ENCODE assay signal across 14 cellular contexts in the genomic region with DNA sequence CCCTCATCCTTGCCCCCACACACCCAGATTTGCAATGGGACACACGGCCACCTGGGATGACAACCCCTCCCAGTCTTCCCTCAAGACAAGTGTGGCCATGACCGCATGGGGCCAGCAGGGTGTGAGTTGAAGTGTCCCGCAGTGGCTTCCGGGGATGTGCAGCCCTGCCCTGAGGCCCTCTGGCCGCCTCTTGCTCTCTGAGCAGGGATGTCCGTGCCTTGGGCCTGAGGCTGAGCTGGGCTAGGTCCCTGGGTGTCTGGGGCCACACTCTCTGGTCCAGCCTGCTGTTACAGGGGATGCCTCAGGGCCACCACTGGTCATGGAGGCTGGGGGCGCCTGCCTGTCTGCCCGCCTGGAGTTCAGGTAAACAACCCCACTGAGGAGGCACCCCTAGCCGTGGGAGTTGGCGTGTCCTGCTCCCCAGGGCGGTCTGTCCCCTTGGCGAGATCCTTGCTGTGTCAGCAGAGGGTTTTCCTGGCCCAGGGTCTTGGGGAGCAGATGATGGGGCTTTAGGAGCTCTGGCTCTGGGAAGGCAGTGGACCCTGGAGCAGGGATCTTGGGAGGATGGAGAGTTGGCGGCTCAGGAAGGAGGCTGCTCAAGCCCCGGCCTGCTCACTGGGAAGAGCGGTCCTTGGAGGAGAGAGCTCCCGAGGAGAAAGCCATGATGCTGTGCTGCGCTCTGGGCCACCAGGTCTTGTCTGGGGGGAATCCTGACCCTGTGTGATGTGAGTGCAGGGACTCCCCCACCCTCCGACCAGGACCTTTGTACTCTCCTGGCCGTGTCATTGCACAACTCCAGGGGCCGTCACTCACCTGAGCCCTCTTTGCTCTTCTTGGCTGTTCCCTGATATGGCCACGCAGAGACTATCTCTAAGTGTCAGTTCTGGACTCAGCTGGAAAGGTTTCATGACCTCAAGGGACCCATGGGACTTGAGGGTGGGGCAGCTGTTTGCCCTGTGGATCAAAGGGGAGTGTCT.
DNase-seq lines count a peak whose midpoint lies in the region; ATAC-seq and TF ChIP-seq lines count a peak whose summit lies in the region.
"Had no signal": no experiment of that assay in that cellular context is flagged by ENCODE, and none has a peak within 500 bp of the region (broad histone marks: within the 10 kb centered on the region; RNA-seq: fewer than 3 reads in every experiment).

No MANE protein-coding gene starts in this region.

- 87 to 91% methylated on average over 16 to 21 of the region's 21 CpGs for WGBS in endodermal cell (ENCODE audit: insufficient coverage in 1 of 2, insufficient read length in 1 of 2), 2 experiments

- H3K27ac Mint-ChIP-seq in endodermal cell: no peak overlapping the region
- H3K27ac Mint-ChIP-seq in type B pancreatic cell: no peak overlapping the region
- H3K27ac Mint-ChIP-seq: activated naive CD8-positive, alpha-beta T cell had no signal

- no peak overlapping the region for H3K9ac ChIP-seq in endodermal cell (ENCODE audit: extremely low read depth, low read length, poor library complexity, severe bottlenecking)

- H3K9me3 Mint-ChIP-seq in endodermal cell: no peaks in the 10 kb centered on the region
- no peaks in the 10 kb centered on the region for H3K9me3 Mint-ChIP-seq in type B pancreatic cell
- H3K9me3 Mint-ChIP-seq: naive B cell had no signal

- H3K4me3 Mint-ChIP-seq in endodermal cell: no peak overlapping the region
- no peak overlapping the region for H3K4me3 Mint-ChIP-seq in type B pancreatic cell
- H3K4me3 Mint-ChIP-seq: activated naive CD8-positive, alpha-beta T cell; naive B cell had no signal

- no peaks in the 10 kb centered on the region for H3K4me1 Mint-ChIP-seq in endodermal cell
- no peaks in the 10 kb centered on the region for H3K4me1 Mint-ChIP-seq in type B pancreatic cell (ENCODE audit: unreplicated experiment)

- peaks cover 16% of the 10 kb centered on the region for H3K27me3 ChIP-seq in endodermal cell (ENCODE audit: control insufficient read depth, insufficient read depth, low read length, poor library complexity, severe bottlenecking)

- no peaks in the 10 kb centered on the region for H3K36me3 ChIP-seq in endodermal cell (ENCODE audit: control insufficient read depth, insufficient read depth, low read length)

- H3K4me1 ChIP-seq in endodermal cell (ENCODE audit: control insufficient read depth, insufficient read depth, low read length): no peaks in the 10 kb centered on the region
- H3K4me1 ChIP-seq: A549 had no signal

- ATAC-seq in GM21529 (IDR thresholded peaks at IDR 0.05; ENCODE audit: unreplicated experiment) (no peak), GM18511 (IDR thresholded peaks at IDR 0.05; ENCODE audit: unreplicated experiment) (no peak)
- ATAC-seq: A549 had no signal

- no peak overlapping the region for H3K4me3 ChIP-seq in endodermal cell (ENCODE audit: low read length)
- H3K4me3 ChIP-seq: A549, skin epidermis had no signal

- H3K9me3 ChIP-seq in endodermal cell (ENCODE audit: control insufficient read depth, low read length): no peaks in the 10 kb centered on the region
- H3K9me3 ChIP-seq: A549 had no signal

- TF ChIP-seq CTCF in endodermal cell (conservative IDR thresholded peaks at IDR 0.05) (no peak), type B pancreatic cell (conservative IDR thresholded peaks at IDR 0.05) (no peak)

- DNase-seq in activated CD8-positive, alpha-beta memory T cell treated with anti-CD3 and anti-CD28 coated beads for 24 hours: peak; percentile 46
- DNase-seq in activated CD8-positive, alpha-beta memory T cell treated with anti-CD3 and anti-CD28 coated beads, Interleukin-2, amount 50 U/mL, for 4 hours: no peak
- DNase-seq in endodermal cell (peak; percentile 41), mesenteric fat pad (ENCODE audit: low spot score) (peak; percentile 84), type B pancreatic cell (ENCODE audit: extremely low spot score, unreplicated experiment) (peak; percentile 65), NCI-H774 (lab: John Stamatoyannopoulos, UW) (no peak)
- DNase-seq: cortex of kidney, naive B cell, NCI-H2107 had no signal

- H3K27ac ChIP-seq in endodermal cell (ENCODE audit: low read depth, low read length): no peak overlapping the region
- H3K27ac ChIP-seq: A549 had no signal

- peaks cover 32% of the 10 kb centered on the region for H3K27me3 Mint-ChIP-seq in endodermal cell (ENCODE audit: insufficient read depth)
- H3K27me3 Mint-ChIP-seq in type B pancreatic cell: peaks cover 10% of the 10 kb centered on the region
- H3K27me3 Mint-ChIP-seq: activated naive CD8-positive, alpha-beta T cell had no signal

- no peaks in the 10 kb centered on the region for H3K36me3 Mint-ChIP-seq in endodermal cell (ENCODE audit: low read depth)
- no peaks in the 10 kb centered on the region for H3K36me3 Mint-ChIP-seq in type B pancreatic cell
- H3K36me3 Mint-ChIP-seq: activated naive CD8-positive, alpha-beta T cell; naive B cell had no signal

Comparison
In these comparisons a context has a peak if more than half of its experiments do, and no peak if none do; other contexts are left out.
1. DNase-seq: peak in activated CD8-positive, alpha-beta memory T cell treated with anti-CD3 and anti-CD28 coated beads for 24 hours (single experiment), endodermal cell (single experiment), mesenteric fat pad (single experiment) and type B pancreatic cell (single experiment); none in activated CD8-positive, alpha-beta memory T cell treated with anti-CD3 and anti-CD28 coated beads, Interleukin-2, amount 50 U/mL, for 4 hours (single experiment) and NCI-H774 (single experiment).